9 cellular contexts compared by ENCODE assay signal in genomic region chr17:17780941-17781590, GRCh38. TPM values are rescaled to one million over a fixed set of nuclear protein-coding genes. Genes with fewer than 3 reads are reported as not detected.
DNase-seq lines count a peak whose midpoint lies in the region; ATAC-seq and TF ChIP-seq lines count a peak whose summit lies in the region.
"Had no signal": no experiment of that assay in that cellular context is flagged by ENCODE, and none has a peak within 500 bp of the region (broad histone marks: within the 10 kb centered on the region; RNA-seq: fewer than 3 reads in every experiment).

No MANE protein-coding gene starts in this region.

- WGBS in mesenchymal stem cell = 11% methylated on average over 10 of the region's 10 CpGs

- peak; percentile 74 for TF ChIP-seq CTCF in brain microvascular endothelial cell (IDR thresholded peaks at IDR 0.05; ENCODE audit: low read depth, low read length, missing control alignments)

- no peak overlapping the region for H3K14ac ChIP-seq in mesenchymal stem cell (ENCODE audit: low read length in 2 of 2)

- peaks cover 0 to 22% (median 3%) of the 10 kb centered on the region in 11 experiments; a peak in 7 of 22 replicates for H3K36me3 ChIP-seq in BLaER1 treated with 17β-estradiol and CSF1 and Interleukin-3, amounts not matched to agents 10 nM and 100 nM
- H3K36me3 ChIP-seq in brain microvascular endothelial cell (replicated peaks) = no peaks in the 10 kb centered on the region
- peaks cover 0 to 10% of the 10 kb centered on the region in 2 experiments for H3K36me3 ChIP-seq in mesenchymal stem cell (ENCODE audit: control insufficient read depth in 1 of 2, insufficient read depth in 2 of 2, low read depth in 1 of 2, low read length in 2 of 2)
- H3K36me3 ChIP-seq: neutrophil had no signal

- H2BK120ac ChIP-seq in mesenchymal stem cell (ENCODE audit: low read depth, low read length) = peak overlapping the region; percentile 73

- no peak overlapping the region for H4K8ac ChIP-seq in mesenchymal stem cell (ENCODE audit: low read length)

- H3K4me3 ChIP-seq in BLaER1 treated with 17β-estradiol and CSF1 and Interleukin-3, amounts not matched to agents 10 nM and 100 nM = peak overlapping the region in 5 of 10 experiments; percentile 3 to 65 (median 62); a peak in 6 of 20 replicates
- H3K4me3 ChIP-seq in brain microvascular endothelial cell (ENCODE audit: low read depth, low read length) (peak overlapping the region; percentile 46), mesenchymal stem cell (ENCODE audit: insufficient read depth in 1 of 2, low read depth in 1 of 2, low read length in 2 of 2) (no peak overlapping the region)

- ATAC-seq in HG03045 (IDR thresholded peaks at IDR 0.05; ENCODE audit: unreplicated experiment) = no peak
- no peak for ATAC-seq in left lobe of liver
- ATAC-seq in GM21526 (IDR thresholded peaks at IDR 0.05; ENCODE audit: low FRiP score, unreplicated experiment) = no peak

- H3K4me2 ChIP-seq in BLaER1 treated with 17β-estradiol and CSF1 and Interleukin-3, amounts not matched to agents 10 nM and 100 nM = peak overlapping the region; percentile 95 to 100 (median 100)
- peak overlapping the region; percentile 97 for H3K4me2 ChIP-seq in mesenchymal stem cell (ENCODE audit: low read length, poor library complexity, severe bottlenecking)

- no peak overlapping the region for H2BK5ac ChIP-seq in mesenchymal stem cell (ENCODE audit: low read depth, low read length, poor library complexity, severe bottlenecking)

- peak overlapping the region in 1 of 2 experiments; percentile 88 for H3K4ac ChIP-seq in mesenchymal stem cell (ENCODE audit: low read depth in 1 of 2, low read length in 2 of 2)

- no peaks in the 10 kb centered on the region for H3K9me3 ChIP-seq in BLaER1 treated with 17β-estradiol and CSF1 and Interleukin-3, amounts not matched to agents 10 nM and 100 nM (replicated peaks in 1 of 11)
- H3K9me3 ChIP-seq in mesenchymal stem cell (ENCODE audit: control insufficient read depth, low read length) = no peaks in the 10 kb centered on the region
- H3K9me3 ChIP-seq: neutrophil had no signal

- peaks cover 49 to 89% (median 71%) of the 10 kb centered on the region in 10 experiments for H3K4me1 ChIP-seq in BLaER1 treated with 17β-estradiol and CSF1 and Interleukin-3, amounts not matched to agents 10 nM and 100 nM
- peaks cover 48% of the 10 kb centered on the region for H3K4me1 ChIP-seq in mesenchymal stem cell (ENCODE audit: control insufficient read depth, insufficient read depth, low read depth, low read length)

- no peak overlapping the region for H4K91ac ChIP-seq in mesenchymal stem cell (ENCODE audit: low read length)

- no peak overlapping the region for H2AFZ ChIP-seq in mesenchymal stem cell (ENCODE audit: low read depth, low read length)

- peaks cover 44% of the 10 kb centered on the region for H3K79me1 ChIP-seq in mesenchymal stem cell (replicated peaks; ENCODE audit: low read length, poor library complexity, severe bottlenecking)

- peak overlapping the region; percentile 16 to 87 for H3K18ac ChIP-seq in mesenchymal stem cell (ENCODE audit: low read depth in 1 of 2, low read length in 2 of 2)

- peaks cover 0 to 40% (median 6%) of the 10 kb centered on the region in 11 experiments; a peak in 10 of 22 replicates for H3K27me3 ChIP-seq in BLaER1 treated with 17β-estradiol and CSF1 and Interleukin-3, amounts not matched to agents 10 nM and 100 nM
- H3K27me3 ChIP-seq in brain microvascular endothelial cell (replicated peaks) (no peaks in the 10 kb centered on the region), mesenchymal stem cell (ENCODE audit: control insufficient read depth in 1 of 2, insufficient read depth in 1 of 2, low read length in 2 of 2) (peaks cover 0 to 6% of the 10 kb centered on the region in 2 experiments)

- peak overlapping the region; percentile 9 to 90 for H2BK12ac ChIP-seq in mesenchymal stem cell (ENCODE audit: low read length in 2 of 2)

- H3K9ac ChIP-seq in BLaER1 treated with 17β-estradiol and CSF1 and Interleukin-3, amounts not matched to agents 10 nM and 100 nM = peak overlapping the region in 8 of 11 experiments; percentile 11 to 69 (median 46); a peak in 12 of 22 replicates
- no peak overlapping the region for H3K9ac ChIP-seq in mesenchymal stem cell (ENCODE audit: low read length)

- H2AK5ac ChIP-seq in mesenchymal stem cell (ENCODE audit: low read length, severe bottlenecking) = no peak overlapping the region

- no peak overlapping the region for H2BK15ac ChIP-seq in mesenchymal stem cell (ENCODE audit: low read depth, poor library complexity, severe bottlenecking)

- DNase-seq in HK-2 (ENCODE audit: unreplicated experiment) = peak; percentile 33
- DNase-seq in brain microvascular endothelial cell = peak; percentile 28
- DNase-seq in mesenchymal stem cell = peak; percentile 84
- no peak for DNase-seq in NCI-H1105 treated with DMSO at 0.1 percent for 48 hours (lab: John Stamatoyannopoulos, UW)
- DNase-seq in left lobe of liver (ENCODE audit: low spot score) = no peak

- no peak overlapping the region for H3K27ac ChIP-seq in BLaER1 treated with 17β-estradiol and CSF1 and Interleukin-3, amounts not matched to agents 10 nM and 100 nM
- H3K27ac ChIP-seq in brain microvascular endothelial cell = no peak overlapping the region
- no peak overlapping the region for H3K27ac ChIP-seq in mesenchymal stem cell (ENCODE audit: low read length, poor library complexity, severe bottlenecking)
- H3K27ac ChIP-seq: neutrophil had no signal

- no peak overlapping the region for H3K23ac ChIP-seq in mesenchymal stem cell (ENCODE audit: low read length in 2 of 2)

- peaks cover 97 to 100% (median 99%) of the 10 kb centered on the region in 11 experiments for H4K20me1 ChIP-seq in BLaER1 treated with 17β-estradiol and CSF1 and Interleukin-3, amounts not matched to agents 10 nM and 100 nM

- in situ Hi-C loops in brain microvascular endothelial cell (cut with HindIII; ENCODE audit: low pct_ligation_motif_present, low sequenced_read_pairs) = no loop called here

RNA-seq across cellular contexts. Expression of gene SREBF1, which starts 55.7 kb away (rescaled TPM):
- polyA plus RNA-seq in mesenchymal stem cell (2013, experiment 1 of 2) = 89.9 TPM
- polyA plus RNA-seq in mesenchymal stem cell (2013, experiment 2 of 2) = 89.1 TPM
- total RNA-seq in left lobe of liver = 220 TPM

Comparison
In these comparisons a context has a peak if more than half of its experiments do, and no peak if none do; other contexts are left out.
1. DNase-seq: peak in HK-2 (single experiment), brain microvascular endothelial cell (single experiment) and mesenchymal stem cell (single experiment); none in NCI-H1105 treated with DMSO at 0.1 percent for 48 hours (single experiment) and left lobe of liver (single experiment).